8 cellular contexts compared by ENCODE assay signal in genomic region chr16:57899771-57900661, GRCh38.
DNase-seq lines count a peak whose midpoint lies in the region; ATAC-seq and TF ChIP-seq lines count a peak whose summit lies in the region.

No MANE protein-coding gene starts in this region.

- H3K4me1 ChIP-seq in CD4-positive, CD25-positive, alpha-beta regulatory T cell (ENCODE audit: control insufficient read depth, insufficient read depth, low read length, poor library complexity, severe bottlenecking): no peaks in the 10 kb centered on the region

- H3K27me3 ChIP-seq in CD4-positive, CD25-positive, alpha-beta regulatory T cell (ENCODE audit: control insufficient read depth, insufficient read depth, low read length): no peaks in the 10 kb centered on the region

- no peak overlapping the region for H3K4me3 Mint-ChIP-seq in CD4-positive, CD25-positive, alpha-beta regulatory T cell

- POLR2A ChIA-PET in HEK293T (lab: Yijun Ruan, JAX): no interaction called here

- peaks cover 0 to 5% (median 1%) of the 10 kb centered on the region in 4 donors for H3K4me1 Mint-ChIP-seq in CD4-positive, CD25-positive, alpha-beta regulatory T cell

- peak; percentile 57 to 80 (median 74) for DNase-seq in CD4-positive, CD25-positive, alpha-beta regulatory T cell
- DNase-seq in HEK293T (ENCODE audit: extremely low spot score): peak; percentile 71
- DNase-seq in NK-92 (lab: John Stamatoyannopoulos, UW; ENCODE audit: unreplicated experiment): peak; percentile 12
- DNase-seq in activated CD8-positive, alpha-beta memory T cell treated with anti-CD3 and anti-CD28 coated beads for 48 hours (ENCODE audit: low read depth in 2 of 3, low spot score in 2 of 3): peak; percentile 15 to 70 (median 45)
- peak; percentile 49 for DNase-seq in epidermal melanocyte (ENCODE audit: insufficient read length, low spot score)
- peak; percentile 72 for DNase-seq in myocyte (ENCODE audit: low read depth)
- peak; percentile 57 to 71 for DNase-seq in stimulated activated CD8-positive, alpha-beta memory T cell treated with anti-CD3 and anti-CD28 coated beads, Interleukin-7, amount 100 ng/mL, for 1 hour (ENCODE audit: low read depth in 2 of 2)

- H3K4me3 ChIP-seq in CD4-positive, CD25-positive, alpha-beta regulatory T cell (ENCODE audit: low read depth, low read length): no peak overlapping the region

- CTCF ChIA-PET in HEK293T (lab: Yijun Ruan, JAX): interaction anchor here (0.7 to 1.0 kb wide), 3 partner anchors 31 to 96 kb away, joined by 3 to 4 read pairs (median 4); no protein-coding TSS in a partner anchor

- H3K36me3 ChIP-seq in CD4-positive, CD25-positive, alpha-beta regulatory T cell (ENCODE audit: control insufficient read depth, insufficient read depth, low read length): no peaks in the 10 kb centered on the region

- no peak overlapping the region for H3K27ac ChIP-seq in CD4-positive, CD25-positive, alpha-beta regulatory T cell (ENCODE audit: insufficient read depth, low read length, poor library complexity, severe bottlenecking)

- peaks cover 10% of the 10 kb centered on the region for H3K27me3 Mint-ChIP-seq in CD4-positive, CD25-positive, alpha-beta regulatory T cell

- H3K9me3 ChIP-seq in CD4-positive, CD25-positive, alpha-beta regulatory T cell (ENCODE audit: control insufficient read depth in 2 of 2, low read length in 2 of 2): no peaks in the 10 kb centered on the region

- peak overlapping the region in 1 of 3 donors; percentile 39 for H3K27ac Mint-ChIP-seq in CD4-positive, CD25-positive, alpha-beta regulatory T cell

- peaks cover 0 to 2% (median 0%) of the 10 kb centered on the region in 7 donors for H3K9me3 Mint-ChIP-seq in CD4-positive, CD25-positive, alpha-beta regulatory T cell

- ATAC-seq in CD4-positive, CD25-positive, alpha-beta regulatory T cell (ENCODE audit: low read depth in 2 of 2): peak; percentile 57 to 71
- no peak for ATAC-seq in HG03439 (IDR thresholded peaks at IDR 0.05; ENCODE audit: unreplicated experiment)

- H3K36me3 Mint-ChIP-seq in CD4-positive, CD25-positive, alpha-beta regulatory T cell: no peaks in the 10 kb centered on the region

TF ChIP-seq in HEK293T, 16 proteins besides CTCF, POLR2A, EP300 and RAD21:
- TF ChIP-seq FOXK2 (IDR thresholded peaks at IDR 0.05) (no peak), TARDBP (IDR thresholded peaks at IDR 0.05) (no peak), SUZ12 (IDR thresholded peaks at IDR 0.05) (no peak), NFRKB (IDR thresholded peaks at IDR 0.05) (no peak), LEF1 (IDR thresholded peaks at IDR 0.05; ENCODE audit: borderline replicate concordance) (no peak), HDGF (IDR thresholded peaks at IDR 0.05; ENCODE audit: borderline replicate concordance) (no peak), ARNT (IDR thresholded peaks at IDR 0.05) (no peak), ZNF384 (IDR thresholded peaks at IDR 0.05) (no peak), BHLHE40 (IDR thresholded peaks at IDR 0.05; ENCODE audit: borderline replicate concordance) (no peak), CTBP1 (IDR thresholded peaks at IDR 0.05; ENCODE audit: borderline replicate concordance) (no peak), PKNOX1 (IDR thresholded peaks at IDR 0.05) (no peak)

Comparison
In these comparisons a context has a peak if more than half of its experiments do, and no peak if none do; other contexts are left out.
1. DNase-seq: peak in every context shown above with its lines; median percentile 74 in CD4-positive, CD25-positive, alpha-beta regulatory T cell; 72 in myocyte; 71 in HEK293T; 64 in stimulated activated CD8-positive, alpha-beta memory T cell treated with anti-CD3 and anti-CD28 coated beads, Interleukin-7, amount 100 ng/mL, for 1 hour; 49 in epidermal melanocyte; 45 in activated CD8-positive, alpha-beta memory T cell treated with anti-CD3 and anti-CD28 coated beads for 48 hours; 12 in NK-92.